Comparison of ENCODE assay signal across 8 cellular contexts in the genomic region with DNA sequence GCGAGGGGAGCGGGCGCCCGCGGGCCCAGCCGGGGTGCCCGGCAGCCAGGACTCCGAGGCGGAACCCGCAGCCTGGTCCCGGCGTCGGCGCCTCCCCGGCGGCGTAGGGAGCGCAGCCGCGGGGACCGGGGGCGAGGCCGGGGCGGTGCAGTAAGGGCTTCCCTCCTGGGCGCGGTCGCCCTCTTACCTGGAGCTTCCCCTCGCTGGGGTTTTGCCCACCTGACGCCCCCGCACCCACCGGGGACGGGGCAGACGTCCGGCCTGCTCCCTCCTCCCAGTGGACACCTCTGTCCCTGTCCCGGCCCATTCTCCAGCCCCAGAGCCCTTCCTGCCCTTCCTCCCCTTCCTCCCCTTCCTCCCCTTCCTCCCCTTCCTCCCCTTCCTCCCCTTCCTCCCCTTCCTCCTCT.
DNase-seq lines count a peak whose midpoint lies in the region; ATAC-seq and TF ChIP-seq lines count a peak whose summit lies in the region.

No MANE protein-coding gene starts in this region.

- H3K79me2 ChIP-seq in MM.1S (ENCODE audit: low read length): peaks cover 49% of the 10 kb centered on the region

- TF ChIP-seq CTCF in GM13976 (IDR thresholded peaks at IDR 0.05; ENCODE audit: borderline replicate concordance, control extremely low read depth, extremely low read depth, insufficient read depth, missing control alignments) (no peak), MM.1S (IDR thresholded peaks at IDR 0.05; ENCODE audit: low read length) (no peak)

- in situ Hi-C loops in GM13976 (cut with MboI; ENCODE audit: low sequenced_read_pairs, unreplicated experiment): no loop called here

- H3K4me2 ChIP-seq in MM.1S (ENCODE audit: low read depth, low read length): peak overlapping the region; percentile 62

- H3K9me2 ChIP-seq in MM.1S (replicated peaks; ENCODE audit: insufficient read depth, low read length): no peaks in the 10 kb centered on the region

- H3K9me3 ChIP-seq in MM.1S (replicated peaks; ENCODE audit: insufficient read depth, low read length) (no peaks in the 10 kb centered on the region), iPS DF 6.9 (ENCODE audit: control insufficient read depth, insufficient read depth, low read length) (no peaks in the 10 kb centered on the region)

- peak; percentile 37 for ATAC-seq in GM21825 (IDR thresholded peaks at IDR 0.05; ENCODE audit: unreplicated experiment)

- WGBS in iPS DF 6.9 (ENCODE audit: insufficient coverage, insufficient read length): no CpG with 5 or more reads among the region's 35 CpGs

- peak; percentile 78 for DNase-seq in GM13976 (ENCODE audit: low spot score)
- peak; percentile 50 for DNase-seq in MM.1S
- DNase-seq in activated naive CD4-positive, alpha-beta T cell treated with anti-CD3 and anti-CD28 coated beads, Interleukin-2, amount 50 U/mL, for 16 hours: peak; percentile 58
- no peak for DNase-seq in iPS DF 6.9 (ENCODE audit: low read depth, low spot score)
- peak; percentile 16 to 38 for DNase-seq in stimulated activated CD4-positive, alpha-beta T cell treated with anti-CD3 and anti-CD28 coated beads, Interleukin-15, amount 100 ng/mL, for 1 hour (ENCODE audit: low read depth in 1 of 2, low spot score in 1 of 2)
- no peak for DNase-seq in kidney glomerular epithelial cell (lab: John Stamatoyannopoulos, UW)
- no peak for DNase-seq in HK-2 (ENCODE audit: unreplicated experiment)

- peaks cover 23% of the 10 kb centered on the region for H3F3A ChIP-seq in MM.1S (ENCODE audit: insufficient read depth, low read length)

- H4K20me1 ChIP-seq in MM.1S (ENCODE audit: insufficient read depth, low read length): peaks cover 12% of the 10 kb centered on the region; the same call in 1 of the 2 replicates

- peak overlapping the region; percentile 65; the same call in 1 of the 2 replicates for H3K9ac ChIP-seq in MM.1S (ENCODE audit: low read length)

- no peaks in the 10 kb centered on the region for H3K27me3 ChIP-seq in MM.1S (replicated peaks; ENCODE audit: insufficient read depth, low read length)
- H3K27me3 ChIP-seq in iPS DF 6.9 (ENCODE audit: control insufficient read depth, insufficient read depth, low read length): no peaks in the 10 kb centered on the region

- H3K36me3 ChIP-seq in MM.1S (replicated peaks; ENCODE audit: insufficient read depth, low read length) (peaks cover 3% of the 10 kb centered on the region; the same call in 1 of the 2 replicates), iPS DF 6.9 (ENCODE audit: control insufficient read depth, insufficient read depth, low read length) (peaks cover 2% of the 10 kb centered on the region; the same call in 1 of the 2 replicates)

- peaks cover 14% of the 10 kb centered on the region for H3K4me1 ChIP-seq in MM.1S (ENCODE audit: low read length)
- H3K4me1 ChIP-seq in iPS DF 6.9 (ENCODE audit: control insufficient read depth, insufficient read depth, low read length): no peaks in the 10 kb centered on the region

- peak overlapping the region; percentile 81 for H2AFZ ChIP-seq in MM.1S (ENCODE audit: low read length)

- H3K4me3 ChIP-seq in MM.1S (ENCODE audit: low read length): peak overlapping the region; percentile 99
- H3K4me3 ChIP-seq in iPS DF 6.9 (ENCODE audit: low read length): peak overlapping the region; percentile 72

- H3K27ac ChIP-seq in MM.1S (ENCODE audit: low read length) (peak overlapping the region; percentile 88; the same call in 1 of the 2 replicates), iPS DF 6.9 (ENCODE audit: low read length) (no peak overlapping the region)

Comparison
In these comparisons a context has a peak if more than half of its experiments do, and no peak if none do; other contexts are left out.
1. DNase-seq: peak in GM13976 (single experiment), MM.1S (single experiment), activated naive CD4-positive, alpha-beta T cell treated with anti-CD3 and anti-CD28 coated beads, Interleukin-2, amount 50 U/mL, for 16 hours (single experiment) and stimulated activated CD4-positive, alpha-beta T cell treated with anti-CD3 and anti-CD28 coated beads, Interleukin-15, amount 100 ng/mL, for 1 hour (2 of 2); none in iPS DF 6.9 (single experiment), kidney glomerular epithelial cell (single experiment) and HK-2 (single experiment).